Comparison of ENCODE assay signal across 7 cellular contexts in the genomic region with DNA sequence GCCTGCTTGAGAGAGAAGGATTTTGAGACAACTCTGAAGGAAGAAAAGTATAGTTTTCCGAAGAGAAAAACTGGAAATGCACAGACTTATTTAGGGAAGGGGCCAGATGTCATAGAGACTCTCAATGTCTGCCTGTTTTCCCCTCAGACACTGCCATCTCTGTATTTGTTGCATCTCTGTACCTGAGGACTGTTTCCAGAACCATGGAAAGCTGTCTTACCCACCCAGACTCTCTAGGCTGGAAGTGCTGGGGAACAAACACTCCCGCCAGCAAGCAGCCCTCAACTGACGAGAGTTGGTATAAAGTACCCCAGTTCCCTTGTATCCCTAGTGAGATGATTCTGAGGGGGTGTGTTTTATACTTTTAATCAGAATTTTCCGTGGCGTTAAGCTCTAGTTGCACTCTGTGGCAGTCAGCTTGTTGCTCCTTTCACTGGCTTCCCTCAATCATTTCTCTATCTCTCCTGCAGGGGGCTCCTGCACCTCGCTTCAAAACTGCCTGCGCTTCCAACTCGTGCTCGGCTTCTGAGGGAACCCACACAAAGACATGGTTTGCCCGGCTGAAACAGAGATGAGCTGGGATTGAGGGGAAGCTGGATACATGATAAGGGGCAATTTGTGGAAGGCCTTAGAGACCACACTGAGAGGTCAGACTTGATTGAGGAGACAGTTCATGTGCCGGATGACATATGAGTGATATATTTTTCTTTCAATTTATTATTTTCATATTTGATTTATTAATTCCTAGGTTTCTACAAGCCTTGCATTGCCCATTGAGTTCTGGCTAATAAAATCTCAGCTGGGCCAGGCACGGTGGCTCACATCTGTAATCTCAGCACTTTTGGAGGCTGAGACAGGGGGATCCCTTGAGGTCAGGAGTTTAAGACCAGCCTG. TPM values are rescaled to one million over a fixed set of nuclear protein-coding genes. Genes with fewer than 3 reads are reported as not detected.
DNase-seq lines count a peak whose midpoint lies in the region; ATAC-seq and TF ChIP-seq lines count a peak whose summit lies in the region.

No MANE protein-coding gene starts in this region.

- H3K27me3 Mint-ChIP-seq in T-helper 2 cell treated with Interferon-gamma antibody and Interleukin-4, amounts not matched to agents 5 μg/mL and 100 μg/mL, for 36 hours (ENCODE audit: low read depth) = peaks cover 47% of the 10 kb centered on the region

- DNase-seq in NCI-H187 (lab: John Stamatoyannopoulos, UW) (peak; percentile 44), anterior cingulate cortex (lab: John Stamatoyannopoulos, UW) (peak in 54 of 58 donors; percentile 11 to 85 (median 56)), hippocampal formation (lab: John Stamatoyannopoulos, UW) (peak; percentile 59 to 83), gastrocnemius medialis (peak; percentile 21 to 43)
- DNase-seq in T-helper 2 cell treated with Interferon-gamma antibody and Interleukin-4, amounts not matched to agents 5 μg/mL and 100 μg/mL, for 36 hours (ENCODE audit: low spot score) = peak; percentile 45

- TF ChIP-seq POLR2A in gastrocnemius medialis (IDR thresholded peaks at IDR 0.05) = no peak

- H3K27ac ChIP-seq in gastrocnemius medialis = no peak overlapping the region

- peak overlapping the region; percentile 65 for H3K4me3 Mint-ChIP-seq in T-helper 2 cell treated with Interferon-gamma antibody and Interleukin-4, amounts not matched to agents 5 μg/mL and 100 μg/mL, for 36 hours

- H3K9me3 ChIP-seq in gastrocnemius medialis = no peaks in the 10 kb centered on the region

- no peaks in the 10 kb centered on the region for H3K9me3 Mint-ChIP-seq in T-helper 2 cell treated with Interferon-gamma antibody and Interleukin-4, amounts not matched to agents 5 μg/mL and 100 μg/mL, for 36 hours

- H3K36me3 ChIP-seq in gastrocnemius medialis = no peaks in the 10 kb centered on the region

- peak; percentile 82 to 90 for ATAC-seq in gastrocnemius medialis
- no peak for ATAC-seq in GM19467 (IDR thresholded peaks at IDR 0.05; ENCODE audit: unreplicated experiment)

- H3K36me3 Mint-ChIP-seq in T-helper 2 cell treated with Interferon-gamma antibody and Interleukin-4, amounts not matched to agents 5 μg/mL and 100 μg/mL, for 36 hours (ENCODE audit: low read depth) = no peaks in the 10 kb centered on the region

- intact Hi-C loops in gastrocnemius medialis (cut with DNase I; ENCODE audit: low total_unique reads) = loop anchor here (2.0 to 5.0 kb wide), 2 partner anchors 102 to 171 kb away; no protein-coding TSS in a partner anchor

- TF ChIP-seq CTCF in GM12875 (IDR thresholded peaks at IDR 0.05; ENCODE audit: borderline replicate concordance, insufficient read depth, low read depth, low read length) (peak; percentile 84), gastrocnemius medialis (IDR thresholded peaks at IDR 0.05 in 4 of 5, conservative IDR thresholded peaks at IDR 0.05 in 1 of 5) (peak; percentile 57 to 83 (median 65))

- peaks cover 4 to 6% of the 10 kb centered on the region in 2 donors for H3K4me1 ChIP-seq in gastrocnemius medialis

- H3K27me3 ChIP-seq in gastrocnemius medialis = no peaks in the 10 kb centered on the region

- peaks cover 2% of the 10 kb centered on the region for H3K4me1 Mint-ChIP-seq in T-helper 2 cell treated with Interferon-gamma antibody and Interleukin-4, amounts not matched to agents 5 μg/mL and 100 μg/mL, for 36 hours (ENCODE audit: low read depth)

- no peak overlapping the region for H3K27ac Mint-ChIP-seq in T-helper 2 cell treated with Interferon-gamma antibody and Interleukin-4, amounts not matched to agents 5 μg/mL and 100 μg/mL, for 36 hours

- in situ Hi-C loops in gastrocnemius medialis (cut with MboI; ENCODE audit: low sequenced_read_pairs in 4 of 4) = loop anchor here in 3 of 4 donors (10.0 kb wide), 3 partner anchors 104 to 204 kb away; partner anchors contain the start of gene PDE2A (in 1 of the 3)

- no peak overlapping the region for H3K4me3 ChIP-seq in GM12875 (ENCODE audit: low read depth, low read length)
- peak overlapping the region in 2 of 4 donors; percentile 9 to 24 for H3K4me3 ChIP-seq in gastrocnemius medialis

RNA-seq across cellular contexts. Expression of gene CLPB, which starts 36.9 kb away (rescaled TPM):
- 10 to 100 TPM; 16.9 to 31.1 (median 24.3) TPM for total RNA-seq in gastrocnemius medialis
